1 cellular context compared by ENCODE assay signal in genomic region chr16:2907089-2907735, GRCh38.
A peak's percentile ranks its signal among the peaks of the same experiment; 100 is the strongest.
TF ChIP-seq lines count a peak whose summit lies in the region.

No MANE protein-coding gene starts in this region.

TF ChIP-seq in GM12878, 131 proteins besides CTCF, POLR2A, EP300 and RAD21:
- TF ChIP-seq BMI1 (IDR thresholded peaks at IDR 0.05; ENCODE audit: borderline replicate concordance) (peak; percentile 78; the same call in 1 of the 2 replicates), NBN (IDR thresholded peaks at IDR 0.05) (0 out of 2 replicates have a peak, but pooled peaks have one; percentile 47), CREM (IDR thresholded peaks at IDR 0.05; ENCODE audit: low read depth) (peak; percentile 48; the same call in 1 of the 2 replicates), CREB1 (IDR thresholded peaks at IDR 0.05; ENCODE audit: low read depth) (0 out of 2 replicates have a peak, but pooled peaks have one; percentile 45), SMARCA5 (IDR thresholded peaks at IDR 0.05) (peak; percentile 43; the same call in 1 of the 2 replicates), SMC3 (IDR thresholded peaks at IDR 0.05; ENCODE audit: borderline replicate concordance, low read length) (peak; percentile 35; the same call in 1 of the 2 replicates), RUNX3 (IDR thresholded peaks at IDR 0.05; ENCODE audit: low read length) (0 out of 2 replicates have a peak, but pooled peaks have one; percentile 23), ATF7 (IDR thresholded peaks at IDR 0.05; ENCODE audit: low read depth) (peak; percentile 75), SKIL (IDR thresholded peaks at IDR 0.05; ENCODE audit: low read depth, poor library complexity, severe bottlenecking) (peak; percentile 28), IKZF1 (conservative IDR thresholded peaks at IDR 0.05) (peak; percentile 37; the same call in 1 of the 2 replicates)
